Comparison of ENCODE assay signal across 8 cellular contexts in genomic region chr15:99631256-99631655, GRCh38.
DNase-seq lines count a peak whose midpoint lies in the region; ATAC-seq and TF ChIP-seq lines count a peak whose summit lies in the region.

No MANE protein-coding gene starts in this region.

- no peak for TF ChIP-seq POLR2A in heart left ventricle (IDR thresholded peaks at IDR 0.05)

- peak; percentile 86 for ATAC-seq in GM21447 (IDR thresholded peaks at IDR 0.05; ENCODE audit: unreplicated experiment)
- ATAC-seq in HG03575 (IDR thresholded peaks at IDR 0.05; ENCODE audit: extremely low read depth, insufficient number of reproducible peaks, low FRiP score, unreplicated experiment), result peak; percentile 57
- peak; percentile 56 to 80 (median 66) for ATAC-seq in heart left ventricle

- no peaks in the 10 kb centered on the region for H3K27me3 ChIP-seq in GM06990 (replicated peaks; ENCODE audit: control insufficient read depth, insufficient read depth, low read length)
- no peaks in the 10 kb centered on the region for H3K27me3 ChIP-seq in heart left ventricle

- H3K4me1 ChIP-seq in heart left ventricle, result peaks cover 4 to 89% (median 61%) of the 10 kb centered on the region in 12 donors

- H3K4me3 ChIP-seq in GM06990 (replicated peaks; ENCODE audit: low read depth, low read length) (peak overlapping the region; percentile 7; the same call in 1 of the 2 replicates), heart left ventricle (no peak overlapping the region)

- DNase-seq in GM06990 (ENCODE audit: extremely low read depth, insufficient read length) (peak; percentile 61), heart left ventricle (no peak), ureter (ENCODE audit: low spot score) (no peak), AG08396 (ENCODE audit: low spot score) (no peak), NCI-H748 (lab: John Stamatoyannopoulos, UW; ENCODE audit: unreplicated experiment) (no peak), DMS153 (lab: John Stamatoyannopoulos, UW) (no peak)

- peak overlapping the region in 11 of 12 donors; percentile 12 to 86 (median 48) for H3K27ac ChIP-seq in heart left ventricle

- 1 to 3% (median 1%) methylated on average over 2 of the region's 2 CpGs for WGBS in heart left ventricle, 4 donors

- no peak for TF ChIP-seq CTCF in GM06990 (IDR thresholded peaks at IDR 0.05; ENCODE audit: insufficient read depth, low read length, poor library complexity, severe bottlenecking)
- TF ChIP-seq CTCF in heart left ventricle (IDR thresholded peaks at IDR 0.05), result no peak

- H3K9me3 ChIP-seq in heart left ventricle, result no peaks in the 10 kb centered on the region

- H3K36me3 ChIP-seq in GM06990 (ENCODE audit: control insufficient read depth, insufficient read depth, low read length), result peaks cover 3% of the 10 kb centered on the region
- peaks cover 0 to 28% (median 7%) of the 10 kb centered on the region in 9 donors for H3K36me3 ChIP-seq in heart left ventricle

- intact Hi-C loops in heart left ventricle (cut with DNase I), result loop anchor here in 1 of 10 donors (5.0 kb wide), 1 partner anchor 36 kb away; no protein-coding TSS in a partner anchor
